ENCODE assay signal across 21 cellular contexts in the genomic region with DNA sequence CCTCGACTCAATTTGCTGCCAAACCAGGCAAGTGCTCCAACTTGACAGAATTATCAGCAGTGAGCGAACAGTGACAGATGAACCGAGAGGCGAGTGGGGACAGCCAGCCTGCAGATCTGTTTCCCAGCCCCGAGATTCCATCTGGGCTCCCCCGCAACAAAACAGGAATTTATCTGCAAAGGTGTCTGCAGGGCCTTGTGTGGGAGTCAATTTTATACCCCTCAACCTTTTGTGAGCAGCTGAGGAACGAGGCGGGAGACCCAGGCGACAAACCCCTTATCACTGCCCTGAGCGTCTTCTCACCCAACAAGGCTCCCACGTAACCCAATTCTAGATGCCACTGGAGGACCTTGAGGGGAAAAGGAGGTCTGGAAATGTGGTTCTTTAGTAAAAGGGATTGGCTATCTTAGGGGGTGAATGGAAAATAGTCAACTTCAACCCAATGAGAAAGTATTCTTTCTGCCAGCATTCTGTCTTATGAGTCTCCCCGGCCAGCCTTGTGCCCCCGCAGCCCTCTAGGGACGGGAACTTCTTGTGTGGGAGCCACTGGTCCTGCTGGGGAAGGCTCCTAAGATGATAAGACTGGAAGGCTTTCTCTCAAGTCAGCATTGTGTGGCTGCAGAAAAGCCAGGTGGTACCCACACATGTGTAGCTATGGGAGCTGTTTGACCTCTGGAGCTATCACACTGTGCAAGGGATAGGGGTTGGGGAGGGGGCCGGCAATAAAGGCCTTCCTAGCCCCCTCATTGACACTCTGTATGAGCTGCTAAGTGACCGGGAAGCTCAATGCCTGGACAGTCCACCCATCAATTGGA.
DNase-seq lines count a peak whose midpoint lies in the region; ATAC-seq and TF ChIP-seq lines count a peak whose summit lies in the region.
"Had no signal": no experiment of that assay in that cellular context is flagged by ENCODE, and none has a peak within 500 bp of the region (broad histone marks: within the 10 kb centered on the region; RNA-seq: fewer than 3 reads in every experiment).

No MANE protein-coding gene starts in this region.

- H3K9me3 ChIP-seq in right atrium auricular region (no peaks in the 10 kb centered on the region), mesenchymal stem cell (ENCODE audit: control insufficient read depth, low read length) (peaks cover 3% of the 10 kb centered on the region)
- H3K9me3 ChIP-seq: A549, BLaER1 had no signal

- H3K4me1 ChIP-seq in right atrium auricular region: peaks cover 0 to 57% of the 10 kb centered on the region in 2 donors
- H3K4me1 ChIP-seq in mesenchymal stem cell (ENCODE audit: control insufficient read depth, insufficient read depth, low read depth, low read length): peaks cover 7% of the 10 kb centered on the region
- H3K4me1 ChIP-seq: A549 had no signal

- H3K18ac ChIP-seq in mesenchymal stem cell (ENCODE audit: low read depth in 1 of 2, low read length in 2 of 2): no peak overlapping the region

- no peak overlapping the region for H3K23ac ChIP-seq in mesenchymal stem cell (ENCODE audit: low read length in 2 of 2)

- H3K4me2 ChIP-seq in mesenchymal stem cell (ENCODE audit: low read length, poor library complexity, severe bottlenecking): no peak overlapping the region
- H3K4me2 ChIP-seq: A549, BLaER1 had no signal

- no peak for DNase-seq in Right ventricle myocardium superior
- DNase-seq in Right ventricle myocardium inferior (ENCODE audit: missing footprints): no peak
- DNase-seq in right atrium auricular region (ENCODE audit: low spot score): no peak
- no peak for DNase-seq in cardiac septum (ENCODE audit: low spot score)
- no peak for DNase-seq in mesenchymal stem cell
- DNase-seq in activated CD8-positive, alpha-beta memory T cell treated with anti-CD3 and anti-CD28 coated beads, Interleukin-2, amount 50 U/mL, for 48 hours: no peak
- DNase-seq in stimulated activated naive CD4-positive, alpha-beta T cell (lab: John Stamatoyannopoulos, UW): no peak
- DNase-seq: AML-193; Calu3; CD4-positive, alpha-beta memory T cell; DMS79 treated with DMSO at 0.1 percent for 48 hours; GF-D8; GOT3; H7; HFFc6 had no signal

- no peak overlapping the region for H2AFZ ChIP-seq in mesenchymal stem cell (ENCODE audit: low read depth, low read length)

- peak overlapping the region; percentile 63 for H2BK15ac ChIP-seq in mesenchymal stem cell (ENCODE audit: low read depth, poor library complexity, severe bottlenecking)

- no peak overlapping the region for H2BK5ac ChIP-seq in mesenchymal stem cell (ENCODE audit: low read depth, low read length, poor library complexity, severe bottlenecking)

- H3K4ac ChIP-seq in mesenchymal stem cell (ENCODE audit: low read depth in 1 of 2, low read length in 2 of 2): no peak overlapping the region

- H4K8ac ChIP-seq in mesenchymal stem cell (ENCODE audit: low read length): no peak overlapping the region

- H3K36me3 ChIP-seq in right atrium auricular region (no peaks in the 10 kb centered on the region), mesenchymal stem cell (ENCODE audit: control insufficient read depth in 1 of 2, insufficient read depth in 2 of 2, low read depth in 1 of 2, low read length in 2 of 2) (no peaks in the 10 kb centered on the region)
- H3K36me3 ChIP-seq: BLaER1 had no signal

- no peak for TF ChIP-seq CTCF in right atrium auricular region (IDR thresholded peaks at IDR 0.05)

- H3K14ac ChIP-seq in mesenchymal stem cell (ENCODE audit: low read length in 2 of 2): no peak overlapping the region

- no peak overlapping the region for H2BK12ac ChIP-seq in mesenchymal stem cell (ENCODE audit: low read length in 2 of 2)

- 91% methylated on average over 14 of the region's 16 CpGs for WGBS in mesenchymal stem cell

- H3K9ac ChIP-seq in mesenchymal stem cell (ENCODE audit: low read length): no peak overlapping the region
- H3K9ac ChIP-seq: BLaER1 had no signal

- intact Hi-C loops in Right ventricle myocardium superior (cut with DNase I) (no loop called here), Right ventricle myocardium inferior (cut with DNase I) (no loop called here), cardiac septum (cut with DNase I) (loop anchor here (5.0 kb wide), 1 partner anchor 162 kb away; no protein-coding TSS in a partner anchor)

- peak overlapping the region; percentile 43 for H4K91ac ChIP-seq in mesenchymal stem cell (ENCODE audit: low read length)

- no peaks in the 10 kb centered on the region for H3K79me1 ChIP-seq in mesenchymal stem cell (replicated peaks; ENCODE audit: low read length, poor library complexity, severe bottlenecking)

- no peaks in the 10 kb centered on the region for H3K27me3 ChIP-seq in right atrium auricular region
- H3K27me3 ChIP-seq in mesenchymal stem cell (ENCODE audit: control insufficient read depth in 1 of 2, insufficient read depth in 1 of 2, low read length in 2 of 2): peaks cover 8 to 22% of the 10 kb centered on the region in 2 experiments
- H3K27me3 ChIP-seq: BLaER1 had no signal

- peak overlapping the region; percentile 52 to 83 for H3K27ac ChIP-seq in right atrium auricular region
- no peak overlapping the region for H3K27ac ChIP-seq in mesenchymal stem cell (ENCODE audit: low read length, poor library complexity, severe bottlenecking)
- H3K27ac ChIP-seq: 22Rv1, A549, BLaER1 had no signal

- H2AK5ac ChIP-seq in mesenchymal stem cell (ENCODE audit: low read length, severe bottlenecking): no peak overlapping the region

- no peak overlapping the region for H3K4me3 ChIP-seq in right atrium auricular region
- no peak overlapping the region for H3K4me3 ChIP-seq in mesenchymal stem cell (ENCODE audit: insufficient read depth in 1 of 2, low read depth in 1 of 2, low read length in 2 of 2)
- H3K4me3 ChIP-seq: A549, BLaER1 had no signal

- ATAC-seq in Right ventricle myocardium superior (ENCODE audit: poor library complexity): peak; percentile 32
- no peak for ATAC-seq in Right ventricle myocardium inferior
- no peak for ATAC-seq in HG03342 (IDR thresholded peaks at IDR 0.05; ENCODE audit: unreplicated experiment)
- ATAC-seq: A549, HCT116, HepG2 had no signal

- H2BK120ac ChIP-seq in mesenchymal stem cell (ENCODE audit: low read depth, low read length): no peak overlapping the region
